ENCODE assay signal across 1 cellular context in genomic region chr14:32701475-32701874, GRCh38.
TF ChIP-seq lines count a peak whose summit lies in the region.

No MANE protein-coding gene starts in this region.

TF ChIP-seq in HepG2, 621 proteins besides CTCF, POLR2A, EP300 and RAD21 (continued from another document):
- TF ChIP-seq KLF11 (CRISPR knock-in tag; IDR thresholded peaks at IDR 0.05) = no peak
